8 cellular contexts compared by ENCODE assay signal in genomic region chr12:15599266-15600037, GRCh38.
A peak's percentile ranks its signal among the peaks of the same experiment; 100 is the strongest.
DNase-seq lines count a peak whose midpoint lies in the region; ATAC-seq and TF ChIP-seq lines count a peak whose summit lies in the region.

No MANE protein-coding gene starts in this region.

- TF ChIP-seq CTCF in psoas muscle (IDR thresholded peaks at IDR 0.05), result no peak

- no peak overlapping the region for H3K4me3 Mint-ChIP-seq in T-cell

- H3K9me3 Mint-ChIP-seq in T-cell, result no peaks in the 10 kb centered on the region

- H3K27ac Mint-ChIP-seq in T-cell, result no peak overlapping the region

- H3K4me1 ChIP-seq in psoas muscle, result peaks cover 16% of the 10 kb centered on the region

- CTCF ChIA-PET in T-cell (lab: Charles Lee), result interaction anchor here in 1 of 2 donors (1.1 kb wide), 1 partner anchor 15 kb away, joined by 3 read pairs; no protein-coding TSS in a partner anchor

- POLR2A ChIA-PET in T-cell (lab: Charles Lee), result no interaction called here

- H3K27ac ChIP-seq in psoas muscle, result peak overlapping the region; percentile 50

- H3K9me3 ChIP-seq in psoas muscle, result no peaks in the 10 kb centered on the region

- H3K36me3 ChIP-seq in psoas muscle (ENCODE audit: insufficient read depth in 1 of 2, low read depth in 1 of 2), result no peaks in the 10 kb centered on the region

- intact Hi-C loops in psoas muscle (cut with DNase I), result no loop called here

- DNase-seq in GM03348 (ENCODE audit: low spot score) (peak; percentile 27), NCI-H748 treated with DMSO at 0.1 percent for 48 hours (lab: John Stamatoyannopoulos, UW) (peak; percentile 19), fibroblast of peridontal ligament (ENCODE audit: extremely low read depth) (peak; percentile 94), psoas muscle (no peak), NCI-H2171 (lab: John Stamatoyannopoulos, UW) (no peak), T-cell (no peak)

- H3K27me3 Mint-ChIP-seq in T-cell, result peaks cover 0 to 2% of the 10 kb centered on the region in 2 donors

- no peak overlapping the region for H3K4me3 ChIP-seq in psoas muscle

- H3K4me1 Mint-ChIP-seq in T-cell, result no peaks in the 10 kb centered on the region

- peaks cover 15% of the 10 kb centered on the region for H3K36me3 Mint-ChIP-seq in T-cell

- peak; percentile 46 to 90 (median 80) for ATAC-seq in psoas muscle
- no peak for ATAC-seq in GM21576 (IDR thresholded peaks at IDR 0.05; ENCODE audit: unreplicated experiment)
- ATAC-seq in GM18868 (IDR thresholded peaks at IDR 0.05; ENCODE audit: unreplicated experiment), result no peak
- ATAC-seq in T-cell (replicated peaks in 1 of 4), result no peak

- no peaks in the 10 kb centered on the region for H3K27me3 ChIP-seq in psoas muscle (ENCODE audit: insufficient read depth in 3 of 3, low read length in 2 of 3)

- 21 to 23% (median 21%) methylated on average over 4 of the region's 4 CpGs for WGBS in psoas muscle, 3 donors

Comparison
In these comparisons a context has a peak if more than half of its experiments do, and no peak if none do; other contexts are left out.
1. DNase-seq: peak in GM03348 (single experiment), NCI-H748 treated with DMSO at 0.1 percent for 48 hours (single experiment) and fibroblast of peridontal ligament (single experiment); none in psoas muscle (0 of 2), NCI-H2171 (single experiment) and T-cell (0 of 34).
2. ATAC-seq: peak in psoas muscle (4 of 4); none in GM21576 (single experiment), GM18868 (single experiment) and T-cell (0 of 4).